ENCODE assay signal across 1 cellular context in the genomic region with DNA sequence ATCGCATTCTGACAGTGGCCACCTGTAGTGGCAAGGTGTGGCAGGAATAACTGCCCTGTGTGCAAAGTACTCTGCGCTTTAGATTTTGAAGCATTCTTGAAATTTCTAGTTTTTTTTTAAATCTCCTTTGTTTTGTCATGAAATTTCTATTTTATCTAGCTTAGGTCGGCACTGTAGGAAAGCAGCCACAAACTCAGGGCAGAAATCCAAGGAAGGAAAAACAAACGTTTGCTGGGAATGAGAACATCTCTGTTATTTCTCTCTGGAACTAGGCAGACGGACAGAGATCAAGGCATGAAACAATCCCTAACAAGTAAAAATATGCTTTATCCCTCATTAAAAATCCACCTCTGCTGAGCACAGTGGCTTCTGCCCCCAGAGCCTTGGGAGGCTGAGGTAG.
TF ChIP-seq lines count a peak whose summit lies in the region.

No MANE protein-coding gene starts in this region.

TF ChIP-seq in K562, 482 proteins besides CTCF, POLR2A, EP300 and RAD21 (continued from another document):
- TF ChIP-seq, protein P1, sequence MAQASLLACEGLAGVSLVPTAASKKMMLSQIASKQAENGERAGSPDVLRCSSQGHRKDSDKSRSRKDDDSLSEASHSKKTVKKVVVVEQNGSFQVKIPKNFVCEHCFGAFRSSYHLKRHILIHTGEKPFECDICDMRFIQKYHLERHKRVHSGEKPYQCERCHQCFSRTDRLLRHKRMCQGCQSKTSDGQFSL (CRISPR knock-in tag; IDR thresholded peaks at IDR 0.05), result no peak
- TF ChIP-seq, protein P1 (tag; IDR thresholded peaks at IDR 0.05), result no peak
- TF ChIP-seq, protein P2, sequence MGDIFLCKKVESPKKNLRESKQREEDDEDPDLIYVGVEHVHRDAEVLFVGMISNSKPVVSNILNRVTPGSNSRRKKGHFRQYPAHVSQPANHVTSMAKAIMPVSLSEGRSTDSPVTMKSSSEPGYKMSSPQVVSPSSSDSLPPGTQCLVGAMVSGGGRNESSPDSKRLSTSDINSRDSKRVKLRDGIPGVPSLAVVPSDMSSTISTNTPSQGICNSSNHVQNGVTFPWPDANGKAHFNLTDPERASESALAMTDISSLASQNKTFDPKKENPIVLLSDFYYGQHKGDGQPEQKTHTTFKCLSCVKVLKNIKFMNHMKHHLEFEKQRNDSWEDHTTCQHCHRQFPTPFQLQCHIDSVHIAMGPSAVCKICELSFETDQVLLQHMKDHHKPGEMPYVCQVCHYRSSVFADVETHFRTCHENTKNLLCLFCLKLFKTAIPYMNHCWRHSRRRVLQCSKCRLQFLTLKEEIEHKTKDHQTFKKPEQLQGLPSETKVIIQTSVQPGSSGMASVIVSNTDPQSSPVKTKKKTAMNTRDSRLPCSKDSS (IDR thresholded peaks at IDR 0.05; ENCODE audit: low read depth, partially characterized antibody), result no peak
- TF ChIP-seq SMARCA4 (IDR thresholded peaks at IDR 0.05) (no peak), DMBX1 (CRISPR knock-in tag; IDR thresholded peaks at IDR 0.05; ENCODE audit: borderline replicate concordance) (no peak), SP1 (CRISPR knock-in tag; IDR thresholded peaks at IDR 0.05) (no peak), POLR3G (IDR thresholded peaks at IDR 0.05; ENCODE audit: extremely low read depth, insufficient read length, insufficient replicate concordance) (no peak), PCBP2 (IDR thresholded peaks at IDR 0.05; ENCODE audit: low read depth, low read length, poor library complexity, severe bottlenecking) (no peak), TGIF2 (CRISPR knock-in tag; IDR thresholded peaks at IDR 0.05) (no peak), ZNF589 (CRISPR knock-in tag; IDR thresholded peaks at IDR 0.05; ENCODE audit: low read depth) (no peak), EZH2 (IDR thresholded peaks at IDR 0.05; ENCODE audit: borderline replicate concordance, low read depth, low read length) (no peak), DACH1 (IDR thresholded peaks at IDR 0.05; ENCODE audit: partially characterized antibody) (no peak), TCF7L2 (IDR thresholded peaks at IDR 0.05; ENCODE audit: low read depth, low read length) (no peak), TAF7 (tag; IDR thresholded peaks at IDR 0.05) (no peak), RBM39 (optimal IDR thresholded peaks at IDR 0.05; ENCODE audit: low read depth, low read length) (no peak), BRCA1 (IDR thresholded peaks at IDR 0.05) (no peak), BRCA1 (CRISPR knock-in tag; IDR thresholded peaks at IDR 0.05) (no peak), ZFPM2 (CRISPR knock-in tag; IDR thresholded peaks at IDR 0.05) (no peak)
- TF ChIP-seq, protein P3, sequence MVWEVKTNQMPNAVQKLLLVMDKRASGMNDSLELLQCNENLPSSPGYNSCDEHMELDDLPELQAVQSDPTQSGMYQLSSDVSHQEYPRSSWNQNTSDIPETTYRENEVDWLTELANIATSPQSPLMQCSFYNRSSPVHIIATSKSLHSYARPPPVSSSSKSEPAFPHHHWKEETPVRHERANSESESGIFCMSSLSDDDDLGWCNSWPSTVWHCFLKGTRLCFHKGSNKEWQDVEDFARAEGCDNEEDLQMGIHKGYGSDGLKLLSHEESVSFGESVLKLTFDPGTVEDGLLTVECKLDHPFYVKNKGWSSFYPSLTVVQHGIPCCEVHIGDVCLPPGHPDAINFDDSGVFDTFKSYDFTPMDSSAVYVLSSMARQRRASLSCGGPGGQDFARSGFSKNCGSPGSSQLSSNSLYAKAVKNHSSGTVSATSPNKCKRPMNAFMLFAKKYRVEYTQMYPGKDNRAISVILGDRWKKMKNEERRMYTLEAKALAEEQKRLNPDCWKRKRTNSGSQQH (CRISPR knock-in tag; IDR thresholded peaks at IDR 0.05), result no peak
